ENCODE assay signal across 10 cellular contexts in the genomic region with DNA sequence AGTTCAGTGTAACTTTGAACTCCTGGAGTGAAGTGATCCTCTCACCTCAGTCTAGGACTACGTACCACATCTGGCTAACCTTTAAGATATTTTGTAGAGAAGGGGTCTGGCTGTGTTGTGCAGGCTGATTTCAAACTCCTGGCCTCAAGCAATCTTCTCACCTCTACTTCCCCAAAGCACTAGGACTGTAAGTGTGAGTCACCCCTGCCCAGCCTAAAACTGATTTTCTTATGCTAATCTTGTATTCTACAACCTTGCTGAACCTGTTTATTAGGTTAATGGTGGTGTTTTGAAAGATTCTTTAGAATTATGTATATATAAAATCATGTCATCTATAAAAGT. TPM values are rescaled to one million over a fixed set of nuclear protein-coding genes. Genes with fewer than 3 reads are reported as not detected.
DNase-seq lines count a peak whose midpoint lies in the region; FAIRE-seq and TF ChIP-seq lines count a peak whose summit lies in the region.
"Had no signal": no experiment of that assay in that cellular context is flagged by ENCODE, and none has a peak within 500 bp of the region (broad histone marks: within the 10 kb centered on the region; RNA-seq: fewer than 3 reads in every experiment).

No MANE protein-coding gene starts in this region.

- WGBS in mesendoderm (ENCODE audit: extremely low coverage, insufficient coverage, low lambda C conversion rate): no CpG with 5 or more reads among the region's 1 CpG
- WGBS in smooth muscle cell (ENCODE audit: low lambda C conversion rate): 55% methylated on average over 1 of the region's 1 CpG

- no peaks in the 10 kb centered on the region for H3K27me3 ChIP-seq in bronchial epithelial cell (ENCODE audit: control insufficient read depth, insufficient read depth, low read length)
- no peaks in the 10 kb centered on the region for H3K27me3 ChIP-seq in mesendoderm (ENCODE audit: insufficient read depth, low read length, poor library complexity)
- H3K27me3 ChIP-seq in smooth muscle cell (ENCODE audit: low read depth): no peaks in the 10 kb centered on the region
- H3K27me3 ChIP-seq in effector memory CD4-positive, alpha-beta T cell (replicated peaks; ENCODE audit: control insufficient read depth, insufficient read depth, low read length, poor library complexity, severe bottlenecking): no peaks in the 10 kb centered on the region

- H2BK15ac ChIP-seq in mesendoderm (replicated peaks; ENCODE audit: low read depth): no peak overlapping the region

- H2AK5ac ChIP-seq in mesendoderm (ENCODE audit: low read length): no peak overlapping the region

- H3K4me3 ChIP-seq in bronchial epithelial cell (ENCODE audit: low read depth, low read length) (no peak overlapping the region), mesendoderm (ENCODE audit: low read length) (no peak overlapping the region), smooth muscle cell (no peak overlapping the region)
- no peak overlapping the region for H3K4me3 ChIP-seq in effector memory CD4-positive, alpha-beta T cell (ENCODE audit: insufficient read depth, low read depth, low read length, poor library complexity, severe bottlenecking)

- H3K4me2 ChIP-seq in mesendoderm (ENCODE audit: low read length) (no peak overlapping the region), smooth muscle cell (no peak overlapping the region)

- H3F3A ChIP-seq in smooth muscle cell (ENCODE audit: low read depth): no peaks in the 10 kb centered on the region

- no peak for FAIRE-seq in bronchial epithelial cell (lab: Jason Lieb, UNC)
- no peak for FAIRE-seq in D721Med (lab: Jason Lieb, UNC)

- no peak overlapping the region for H4K8ac ChIP-seq in mesendoderm (ENCODE audit: low read depth, low read length)

- DNase-seq in COLO668 (lab: John Stamatoyannopoulos, UW; ENCODE audit: unreplicated experiment) (peak; percentile 10), M059J (ENCODE audit: low read depth) (peak; percentile 26), bronchial epithelial cell (ENCODE audit: low read depth) (peak; percentile 69), mesendoderm (peak; percentile 36), smooth muscle cell (lab: John Stamatoyannopoulos, UW; ENCODE audit: unreplicated experiment) (no peak), D721Med (ENCODE audit: insufficient read length, low spot score) (no peak)
- DNase-seq in stimulated activated CD4-positive, alpha-beta T cell treated with anti-CD3 and anti-CD28 coated beads, Interleukin-15, amount 100 ng/mL, for 24 hours: no peak
- no peak for DNase-seq in effector memory CD4-positive, alpha-beta T cell
- DNase-seq: DMS 273 treated with DMSO at 0.1 percent for 48 hours, HFFc6 had no signal

- H3K79me1 ChIP-seq in mesendoderm (ENCODE audit: low read length): peaks cover 13% of the 10 kb centered on the region

- no peak overlapping the region for H3K9ac ChIP-seq in mesendoderm (ENCODE audit: low read length)
- no peak overlapping the region for H3K9ac ChIP-seq in smooth muscle cell (ENCODE audit: low read depth)

- H3K4ac ChIP-seq in mesendoderm (ENCODE audit: low read depth, low read length): no peak overlapping the region

- H2AFZ ChIP-seq in smooth muscle cell (ENCODE audit: low read depth): no peak overlapping the region

- no peak overlapping the region for H3K27ac ChIP-seq in mesendoderm (ENCODE audit: low read depth, low read length)
- H3K27ac ChIP-seq in smooth muscle cell (ENCODE audit: low read depth): no peak overlapping the region
- H3K27ac ChIP-seq in effector memory CD4-positive, alpha-beta T cell (ENCODE audit: insufficient read depth, low read length, poor library complexity, severe bottlenecking): no peak overlapping the region

- H3K23ac ChIP-seq in mesendoderm (ENCODE audit: low read length): no peak overlapping the region

- H2BK5ac ChIP-seq in mesendoderm (ENCODE audit: low read length): no peak overlapping the region

- TF ChIP-seq CTCF in bronchial epithelial cell (IDR thresholded peaks at IDR 0.05; ENCODE audit: insufficient read depth, low read length, severe bottlenecking) (no peak), smooth muscle cell (IDR thresholded peaks at IDR 0.05; ENCODE audit: borderline replicate concordance, insufficient read depth, poor library complexity, severe bottlenecking) (no peak), D721Med (IDR thresholded peaks at IDR 0.05; ENCODE audit: insufficient read depth, missing control alignments) (no peak)

- H3K18ac ChIP-seq in mesendoderm (ENCODE audit: low read length): no peak overlapping the region

- no peak overlapping the region for H2BK120ac ChIP-seq in mesendoderm (ENCODE audit: low read depth, low read length)

- H4K5ac ChIP-seq in mesendoderm (ENCODE audit: low read length): no peak overlapping the region

- H4K20me1 ChIP-seq in smooth muscle cell (ENCODE audit: low read depth): peaks cover 96% of the 10 kb centered on the region

- no peak overlapping the region for H3K56ac ChIP-seq in mesendoderm (ENCODE audit: low read length)

- no peaks in the 10 kb centered on the region for H3K4me1 ChIP-seq in mesendoderm (ENCODE audit: control insufficient read depth, low read depth, low read length)
- H3K4me1 ChIP-seq in smooth muscle cell (ENCODE audit: low read depth): no peaks in the 10 kb centered on the region
- H3K4me1 ChIP-seq in effector memory CD4-positive, alpha-beta T cell (ENCODE audit: control insufficient read depth, insufficient read depth, low read length, poor library complexity, severe bottlenecking): no peaks in the 10 kb centered on the region

- no peaks in the 10 kb centered on the region for H3K36me3 ChIP-seq in bronchial epithelial cell (ENCODE audit: control insufficient read depth, insufficient read depth, low read length)
- H3K36me3 ChIP-seq in mesendoderm (ENCODE audit: control insufficient read depth, insufficient read depth, low read length): no peaks in the 10 kb centered on the region
- peaks cover 8% of the 10 kb centered on the region for H3K36me3 ChIP-seq in smooth muscle cell (ENCODE audit: low read depth)
- peaks cover 7% of the 10 kb centered on the region for H3K36me3 ChIP-seq in effector memory CD4-positive, alpha-beta T cell (ENCODE audit: control insufficient read depth, insufficient read depth, low read length)

- no peaks in the 10 kb centered on the region for H3K9me3 ChIP-seq in smooth muscle cell (replicated peaks; ENCODE audit: low read depth)
- H3K9me3 ChIP-seq in effector memory CD4-positive, alpha-beta T cell (ENCODE audit: control insufficient read depth, low read length): no peaks in the 10 kb centered on the region

- H3K79me2 ChIP-seq in mesendoderm (ENCODE audit: control insufficient read depth, insufficient read depth, low read length): peaks cover 17% of the 10 kb centered on the region
- peaks cover 92% of the 10 kb centered on the region for H3K79me2 ChIP-seq in smooth muscle cell (ENCODE audit: low read depth)

RNA-seq across cellular contexts. Expression of gene LCOR, which starts 58.0 kb away (rescaled TPM):
- 7.2 and 15.8 TPM in 2 replicates for total RNA-seq in M059J (2014; rRNA removed; shearing (Covaris generic))
- total RNA-seq in bronchial epithelial cell (29.5 and 34.4 TPM in 2 replicates), smooth muscle cell (27.8 and 29.9 TPM in 2 replicates)
- polyA plus RNA-seq in mesendoderm (2013, experiment 1 of 2): 8.5 TPM
- polyA plus RNA-seq in mesendoderm (2013, experiment 2 of 2): 8.0 TPM
- polyA plus RNA-seq in smooth muscle cell: 10.6 and 20.7 TPM in 2 replicates

Comparison
In these comparisons a context has a peak if more than half of its experiments do, and no peak if none do; other contexts are left out.
1. DNase-seq: peak in COLO668 (single experiment), M059J (single experiment), bronchial epithelial cell (single experiment) and mesendoderm (single experiment); none in smooth muscle cell (single experiment), D721Med (single experiment), stimulated activated CD4-positive, alpha-beta T cell treated with anti-CD3 and anti-CD28 coated beads, Interleukin-15, amount 100 ng/mL, for 24 hours (single experiment) and effector memory CD4-positive, alpha-beta T cell (0 of 3).